In genomic region chr7:116356333-116356965, GRCh38 we compare ENCODE assay signal across 14 cellular contexts.
A peak's percentile ranks its signal among the peaks of the same experiment; 100 is the strongest.
DNase-seq lines count a peak whose midpoint lies in the region; ATAC-seq and TF ChIP-seq lines count a peak whose summit lies in the region.
"Had no signal": no experiment of that assay in that cellular context is flagged by ENCODE, and none has a peak within 500 bp of the region (broad histone marks: within the 10 kb centered on the region; RNA-seq: fewer than 3 reads in every experiment).

No MANE protein-coding gene starts in this region.

- H3K36me3 Mint-ChIP-seq in stimulated activated memory B cell treated with anti-CD40 and anti-IgM and Interleukin-4, amounts not matched to agents 10 μg/mL and 1 μg/mL and 100 μg/mL, for 72 hours, result no peaks in the 10 kb centered on the region

- no peak for TF ChIP-seq POLR2A in Peyer's patch (IDR thresholded peaks at IDR 0.05)

- intact Hi-C loops in colonic mucosa (cut with DNase I) (no loop called here), lower lobe of right lung (cut with DNase I) (no loop called here)

- no peak overlapping the region for H3K9ac ChIP-seq in colonic mucosa (ENCODE audit: low read depth in 2 of 2, low read length in 2 of 2)
- H3K9ac ChIP-seq in stomach smooth muscle (ENCODE audit: low read length in 2 of 2), result no peak overlapping the region

- peaks cover 2% of the 10 kb centered on the region for H3K9me3 Mint-ChIP-seq in stimulated activated memory B cell treated with anti-CD40 and anti-IgM and Interleukin-4, amounts not matched to agents 10 μg/mL and 1 μg/mL and 100 μg/mL, for 72 hours
- H3K9me3 Mint-ChIP-seq: activated T-cell treated with anti-CD3 and anti-CD28 coated beads, Interleukin-2, amount 50 U/mL, for 72 hours had no signal

- H3K4me1 Mint-ChIP-seq in stimulated activated memory B cell treated with anti-CD40 and anti-IgM and Interleukin-4, amounts not matched to agents 10 μg/mL and 1 μg/mL and 100 μg/mL, for 72 hours, result no peaks in the 10 kb centered on the region

- ATAC-seq in lower lobe of right lung, result no peak
- no peak for ATAC-seq in HG03571 (IDR thresholded peaks at IDR 0.05; ENCODE audit: unreplicated experiment)
- no peak for ATAC-seq in stimulated activated memory B cell treated with anti-CD40 and anti-IgM and Interleukin-4, amounts not matched to agents 10 μg/mL and 1 μg/mL and 100 μg/mL, for 72 hours
- ATAC-seq: activated T-cell treated with anti-CD3 and anti-CD28 coated beads, Interleukin-2, amount 50 U/mL, for 72 hours had no signal

- H3K4me3 Mint-ChIP-seq in stimulated activated memory B cell treated with anti-CD40 and anti-IgM and Interleukin-4, amounts not matched to agents 10 μg/mL and 1 μg/mL and 100 μg/mL, for 72 hours, result no peak overlapping the region
- H3K4me3 Mint-ChIP-seq: activated T-cell treated with anti-CD3 and anti-CD28 coated beads, Interleukin-2, amount 50 U/mL, for 72 hours; nephron progenitor cell had no signal

- H3K27ac ChIP-seq in colonic mucosa, result peak overlapping the region; percentile 6
- H3K27ac ChIP-seq in lower lobe of right lung, result peak overlapping the region; percentile 86
- H3K27ac ChIP-seq in stomach smooth muscle (ENCODE audit: low read length), result peak overlapping the region; percentile 95
- H3K27ac ChIP-seq in Peyer's patch, result peak overlapping the region in 2 of 4 donors; percentile 14 to 86
- H3K27ac ChIP-seq: C4-2B had no signal

- DNase-seq in M059J (ENCODE audit: low read depth), result peak; percentile 20
- no peak for DNase-seq in colonic mucosa
- no peak for DNase-seq in lower lobe of right lung
- DNase-seq in NCI-H1417 treated with DMSO at 0.1 percent for 48 hours (lab: John Stamatoyannopoulos, UW), result no peak
- DNase-seq in Peyer's patch, result no peak
- DNase-seq: activated CD4-positive, CD25-positive, alpha-beta regulatory T cell treated with anti-CD3 and anti-CD28 coated beads, Interleukin-2, amount 50 U/mL, for 72 hours; activated T-cell treated with anti-CD3 and anti-CD28 coated beads, Interleukin-2, amount 50 U/mL, for 72 hours; erythroblast had no signal

- H3K27me3 ChIP-seq in colonic mucosa, result no peaks in the 10 kb centered on the region
- no peaks in the 10 kb centered on the region for H3K27me3 ChIP-seq in lower lobe of right lung (ENCODE audit: low read depth)
- H3K27me3 ChIP-seq in stomach smooth muscle (ENCODE audit: control insufficient read depth in 1 of 2, insufficient read depth in 2 of 2, low read length in 2 of 2), result no peaks in the 10 kb centered on the region
- no peaks in the 10 kb centered on the region for H3K27me3 ChIP-seq in Peyer's patch

- H3K4me3 ChIP-seq in colonic mucosa (no peak overlapping the region), lower lobe of right lung (no peak overlapping the region), stomach smooth muscle (ENCODE audit: low read length in 2 of 2) (peak overlapping the region in 1 of 2 donors; percentile 35), Peyer's patch (no peak overlapping the region)
- H3K4me3 ChIP-seq: HAP-1 had no signal

- H3K27ac Mint-ChIP-seq in stimulated activated memory B cell treated with anti-CD40 and anti-IgM and Interleukin-4, amounts not matched to agents 10 μg/mL and 1 μg/mL and 100 μg/mL, for 72 hours, result no peak overlapping the region
- H3K27ac Mint-ChIP-seq: activated T-cell treated with anti-CD3 and anti-CD28 coated beads, Interleukin-2, amount 50 U/mL, for 72 hours had no signal

- no peak for TF ChIP-seq CTCF in colonic mucosa (IDR thresholded peaks at IDR 0.05)
- TF ChIP-seq CTCF in lower lobe of right lung (IDR thresholded peaks at IDR 0.05), result no peak
- no peak for TF ChIP-seq CTCF in Peyer's patch (IDR thresholded peaks at IDR 0.05)

- peaks cover 1% of the 10 kb centered on the region for H3K27me3 Mint-ChIP-seq in stimulated activated memory B cell treated with anti-CD40 and anti-IgM and Interleukin-4, amounts not matched to agents 10 μg/mL and 1 μg/mL and 100 μg/mL, for 72 hours

- H3K9me3 ChIP-seq in colonic mucosa (no peaks in the 10 kb centered on the region), lower lobe of right lung (no peaks in the 10 kb centered on the region), stomach smooth muscle (ENCODE audit: control insufficient read depth in 2 of 2, low read length in 2 of 2) (no peaks in the 10 kb centered on the region), Peyer's patch (no peaks in the 10 kb centered on the region)
- H3K9me3 ChIP-seq: HAP-1 had no signal

- no peaks in the 10 kb centered on the region for H3K4me1 ChIP-seq in colonic mucosa
- peaks cover 44% of the 10 kb centered on the region for H3K4me1 ChIP-seq in lower lobe of right lung
- H3K4me1 ChIP-seq in stomach smooth muscle (ENCODE audit: control insufficient read depth, insufficient read depth, low read length), result peaks cover 48% of the 10 kb centered on the region
- peaks cover 0 to 10% (median 0%) of the 10 kb centered on the region in 4 donors for H3K4me1 ChIP-seq in Peyer's patch

- H3K36me3 ChIP-seq in colonic mucosa (no peaks in the 10 kb centered on the region), lower lobe of right lung (no peaks in the 10 kb centered on the region), stomach smooth muscle (ENCODE audit: control insufficient read depth in 2 of 2, insufficient read depth in 2 of 2, low read length in 2 of 2) (no peaks in the 10 kb centered on the region), Peyer's patch (no peaks in the 10 kb centered on the region)
- H3K36me3 ChIP-seq: HAP-1 had no signal
